Comparison of ENCODE assay signal across 32 cellular contexts in genomic region chr22:44846726-44847275, GRCh38.
"Had no signal": no experiment of that assay in that cellular context is flagged by ENCODE, and none has a peak within 500 bp of the region (broad histone marks: within the 10 kb centered on the region; RNA-seq: fewer than 3 reads in every experiment).

No MANE protein-coding gene starts in this region.

- H3K4me3 ChIP-seq: ascending aorta, cardiac muscle cell had no signal

- H3K36me3 Mint-ChIP-seq: activated CD4-positive, alpha-beta memory T cell treated with anti-CD3 and anti-CD28 coated beads for 36 hours; activated naive CD4-positive, alpha-beta T cell treated with anti-CD3 and anti-CD28 coated beads, Interleukin-2, amount 10 ng/mL, durations not matched to agents 7 days and 5 days; activated naive CD4-positive, alpha-beta T cell treated with anti-CD3 and anti-CD28 coated beads, Interleukin-2, amount 50 U/mL, for 24 hours; activated naive CD8-positive, alpha-beta T cell; activated naive CD8-positive, alpha-beta T cell treated with anti-CD3 and anti-CD28 coated beads, Interleukin-2, amount 10 ng/mL, durations not matched to agents 7 days and 5 days; T-cell had no signal

- H3K4me3 Mint-ChIP-seq: activated B cell treated with CpG ODN at 0.5 μM for 24 hours; activated CD4-positive, alpha-beta memory T cell treated with anti-CD3 and anti-CD28 coated beads for 36 hours; activated CD4-positive, alpha-beta T cell treated with anti-CD3 and anti-CD28 coated beads, Interleukin-2, amount 10 ng/mL, durations not matched to agents 24 days and 14 days; activated CD8-positive, alpha-beta T cell treated with anti-CD3 and anti-CD28 coated beads for 36 hours; activated naive CD4-positive, alpha-beta T cell treated with anti-CD3 and anti-CD28 coated beads, Interleukin-2, amount 10 ng/mL, durations not matched to agents 7 days and 5 days; activated naive CD4-positive, alpha-beta T cell treated with anti-CD3 and anti-CD28 coated beads, Interleukin-2, amount 50 U/mL, for 24 hours; activated naive CD8-positive, alpha-beta T cell; activated naive CD8-positive, alpha-beta T cell treated with anti-CD3 and anti-CD28 coated beads, Interleukin-2, amount 10 ng/mL, durations not matched to agents 7 days and 5 days; activated naive CD8-positive, alpha-beta T cell treated with anti-CD3 and anti-CD28 coated beads, Interleukin-2, amount 50 U/mL, for 24 hours; activated T-cell treated with anti-CD3 and anti-CD28 coated beads, Interleukin-2, amount 50 U/mL, for 24 hours; brain; central memory CD8-positive, alpha-beta T cell; T-cell; T-helper 17 cell; T-helper 2 cell treated with Interferon-gamma antibody and Interleukin-4, amounts not matched to agents 5 μg/mL and 100 μg/mL, for 36 hours had no signal

- H3K27me3 Mint-ChIP-seq: activated B cell treated with CpG ODN at 0.5 μM for 24 hours; activated CD4-positive, alpha-beta memory T cell treated with anti-CD3 and anti-CD28 coated beads for 36 hours; activated CD4-positive, alpha-beta T cell treated with anti-CD3 and anti-CD28 coated beads, Interleukin-2, amount 10 ng/mL, durations not matched to agents 24 days and 14 days; activated CD8-positive, alpha-beta T cell treated with anti-CD3 and anti-CD28 coated beads for 36 hours; activated naive CD4-positive, alpha-beta T cell treated with anti-CD3 and anti-CD28 coated beads, Interleukin-2, amount 10 ng/mL, durations not matched to agents 7 days and 5 days; activated naive CD4-positive, alpha-beta T cell treated with anti-CD3 and anti-CD28 coated beads, Interleukin-2, amount 50 U/mL, for 24 hours; activated naive CD8-positive, alpha-beta T cell; activated T-cell treated with anti-CD3 and anti-CD28 coated beads, Interleukin-2, amount 50 U/mL, for 24 hours; brain; T-cell had no signal

- H3K27ac Mint-ChIP-seq: activated B cell treated with CpG ODN at 0.5 μM for 24 hours; activated CD4-positive, alpha-beta memory T cell treated with anti-CD3 and anti-CD28 coated beads for 36 hours; activated CD4-positive, alpha-beta T cell treated with anti-CD3 and anti-CD28 coated beads, Interleukin-2, amount 10 ng/mL, durations not matched to agents 24 days and 14 days; activated CD8-positive, alpha-beta T cell treated with anti-CD3 and anti-CD28 coated beads for 36 hours; activated naive CD4-positive, alpha-beta T cell treated with anti-CD3 and anti-CD28 coated beads, Interleukin-2, amount 10 ng/mL, durations not matched to agents 7 days and 5 days; activated naive CD4-positive, alpha-beta T cell treated with anti-CD3 and anti-CD28 coated beads, Interleukin-2, amount 50 U/mL, for 24 hours; activated naive CD8-positive, alpha-beta T cell; activated naive CD8-positive, alpha-beta T cell treated with anti-CD3 and anti-CD28 coated beads, Interleukin-2, amount 10 ng/mL, durations not matched to agents 7 days and 5 days; activated naive CD8-positive, alpha-beta T cell treated with anti-CD3 and anti-CD28 coated beads, Interleukin-2, amount 50 U/mL, for 24 hours; activated T-cell treated with anti-CD3 and anti-CD28 coated beads, Interleukin-2, amount 50 U/mL, for 24 hours; activated T-helper 2 cell treated with anti-CD3 and anti-CD28 coated beads, Interferon-gamma antibody, Interleukin-2, Interleukin-4, amounts not matched to agents 10 μg/mL and 5 μg/mL and 100 μg/mL, durations not matched to agents 14 hours and 24 hours and 36 hours; T-cell; T-helper 17 cell; T-helper 2 cell treated with Interferon-gamma antibody and Interleukin-4, amounts not matched to agents 5 μg/mL and 100 μg/mL, for 36 hours had no signal

- H3K36me3 ChIP-seq: ascending aorta, cardiac muscle cell had no signal

- FAIRE-seq: bronchial epithelial cell, TTC549 had no signal

- DNase-seq: activated B cell treated with CpG ODN at 0.5 μM for 24 hours; activated CD4-positive, alpha-beta memory T cell treated with anti-CD3 and anti-CD28 coated beads for 36 hours; activated CD4-positive, alpha-beta T cell treated with anti-CD3 and anti-CD28 coated beads for 4 hours; activated CD4-positive, alpha-beta T cell treated with anti-CD3 and anti-CD28 coated beads, Interleukin-2, amount 10 ng/mL, durations not matched to agents 24 days and 14 days; activated CD4-positive, alpha-beta T cell treated with anti-CD3 and anti-CD28 coated beads, Interleukin-2, amount 50 U/mL, for 1 hour; activated CD4-positive, alpha-beta T cell treated with anti-CD3 and anti-CD28 coated beads, Interleukin-2, amount 50 U/mL, for 4 hours; activated CD4-positive, CD25-positive, alpha-beta regulatory T cell treated with anti-CD3 and anti-CD28 coated beads, Interleukin-2, amount 50 U/mL, for 72 hours; activated CD8-positive, alpha-beta memory T cell treated with anti-CD3 and anti-CD28 coated beads, Interleukin-2, amount 50 U/mL, for 48 hours; activated CD8-positive, alpha-beta T cell treated with anti-CD3 and anti-CD28 coated beads for 36 hours; activated effector memory CD4-positive, alpha-beta T cell treated with Interleukin-2 at 50 U/mL for 16 hours; activated gamma-delta T cell; activated naive CD4-positive, alpha-beta T cell treated with anti-CD3 and anti-CD28 coated beads, Interleukin-2, amount 10 ng/mL, durations not matched to agents 7 days and 5 days; activated naive CD4-positive, alpha-beta T cell treated with Interleukin-2 at 50 U/mL for 16 hours; activated naive CD8-positive, alpha-beta T cell treated with anti-CD3 and anti-CD28 coated beads, Interleukin-2, amount 10 ng/mL, durations not matched to agents 7 days and 5 days; activated naive CD8-positive, alpha-beta T cell treated with anti-CD3 and anti-CD28 coated beads, Interleukin-2, amount 50 U/mL, for 24 hours; activated T-cell treated with anti-CD3 and anti-CD28 coated beads, Interleukin-2, amount 50 U/mL, for 24 hours; activated T-cell treated with anti-CD3 and anti-CD28 coated beads, Interleukin-2, amount 50 U/mL, for 48 hours; cerebellar nuclear complex; T-cell; T-helper 17 cell; T-helper 9 cell had no signal

- H3K27ac ChIP-seq: ascending aorta, cardiac muscle cell, VCaP had no signal

- H3K9me3 Mint-ChIP-seq: activated CD4-positive, alpha-beta T cell treated with anti-CD3 and anti-CD28 coated beads, Interleukin-2, amount 10 ng/mL, durations not matched to agents 24 days and 14 days; activated naive CD4-positive, alpha-beta T cell treated with anti-CD3 and anti-CD28 coated beads, Interleukin-2, amount 10 ng/mL, durations not matched to agents 7 days and 5 days; activated naive CD8-positive, alpha-beta T cell treated with anti-CD3 and anti-CD28 coated beads, Interleukin-2, amount 10 ng/mL, durations not matched to agents 7 days and 5 days; activated T-cell treated with anti-CD3 and anti-CD28 coated beads, Interleukin-2, amount 50 U/mL, for 24 hours; activated T-helper 2 cell treated with anti-CD3 and anti-CD28 coated beads, Interferon-gamma antibody, Interleukin-2, Interleukin-4, amounts not matched to agents 10 μg/mL and 5 μg/mL and 100 μg/mL, durations not matched to agents 14 hours and 24 hours and 36 hours; T-helper 2 cell treated with Interferon-gamma antibody and Interleukin-4, amounts not matched to agents 5 μg/mL and 100 μg/mL, for 36 hours had no signal

- H3K27me3 ChIP-seq: ascending aorta, cardiac muscle cell had no signal

- ATAC-seq: activated CD8-positive, alpha-beta T cell treated with anti-CD3 and anti-CD28 coated beads for 36 hours; activated naive CD8-positive, alpha-beta T cell treated with anti-CD3 and anti-CD28 coated beads, Interleukin-2, amount 50 U/mL, for 24 hours; T-cell; T-helper 17 cell had no signal

- H3K4me1 ChIP-seq: ascending aorta had no signal

- H3K4me1 Mint-ChIP-seq: activated B cell treated with CpG ODN at 0.5 μM for 24 hours; activated CD4-positive, alpha-beta T cell treated with anti-CD3 and anti-CD28 coated beads, Interleukin-2, amount 10 ng/mL, durations not matched to agents 24 days and 14 days; activated naive CD4-positive, alpha-beta T cell treated with anti-CD3 and anti-CD28 coated beads, Interleukin-2, amount 10 ng/mL, durations not matched to agents 7 days and 5 days; activated naive CD4-positive, alpha-beta T cell treated with anti-CD3 and anti-CD28 coated beads, Interleukin-2, amount 50 U/mL, for 24 hours; activated naive CD8-positive, alpha-beta T cell treated with anti-CD3 and anti-CD28 coated beads, Interleukin-2, amount 10 ng/mL, durations not matched to agents 7 days and 5 days; activated naive CD8-positive, alpha-beta T cell treated with anti-CD3 and anti-CD28 coated beads, Interleukin-2, amount 50 U/mL, for 24 hours; central memory CD8-positive, alpha-beta T cell; T-cell; T-helper 17 cell had no signal
